8 cellular contexts compared by ENCODE assay signal in genomic region chr2:37344453-37345361, GRCh38. TPM values are rescaled to one million over a fixed set of nuclear protein-coding genes. Genes with fewer than 3 reads are reported as not detected.
DNase-seq lines count a peak whose midpoint lies in the region; ATAC-seq, FAIRE-seq and TF ChIP-seq lines count a peak whose summit lies in the region.

QPCT (plus strand) TSS chr2:37344630; CDS start chr2:37344732, 102 bp downstream.

- H3K27me3 Mint-ChIP-seq in activated B cell treated with CpG ODN at 0.5 μM for 24 hours, result no peaks in the 10 kb centered on the region

- no peaks in the 10 kb centered on the region for H3K36me3 Mint-ChIP-seq in activated B cell treated with CpG ODN at 0.5 μM for 24 hours (ENCODE audit: low read depth)

- peak; percentile 80 for FAIRE-seq in HTR-8/SVneo (lab: Jason Lieb, UNC)

- H3K4me3 Mint-ChIP-seq in activated B cell treated with CpG ODN at 0.5 μM for 24 hours, result peak within 1 kb of the TSS; percentile 85

- peak within 1 kb of the TSS; percentile 49; the same call in 1 of the 2 replicates for H3K4me3 ChIP-seq in GM08714 (ENCODE audit: low read length)

- POLR2A ChIA-PET in activated B cell treated with CpG ODN at 0.5 μM for 24 hours (lab: Charles Lee), result interaction anchor here (1.0 kb wide), 1 partner anchor 21 kb away, joined by 3 read pairs; no protein-coding TSS in a partner anchor

- CTCF ChIA-PET in activated B cell treated with CpG ODN at 0.5 μM for 24 hours (lab: Charles Lee), result interaction anchor here (0.5 to 0.6 kb wide), 2 partner anchors 14 to 52 kb away, joined by 3 to 4 read pairs; no protein-coding TSS in a partner anchor

- intact Hi-C loops in activated B cell treated with CpG ODN at 0.5 μM for 24 hours (cut with micrococcal nuclease), result loop anchor here (2.0 to 5.0 kb wide), 3 partner anchors 20 to 46 kb away; partner anchors contain the start of gene PRKD3

- no peak for TF ChIP-seq CTCF in activated B cell treated with CpG ODN at 0.5 μM for 24 hours (IDR thresholded peaks at IDR 0.05)

- H3K9me3 Mint-ChIP-seq in activated B cell treated with CpG ODN at 0.5 μM for 24 hours, result no peaks in the 10 kb centered on the region

- H3K4me1 Mint-ChIP-seq in activated B cell treated with CpG ODN at 0.5 μM for 24 hours, result peaks cover 21% of the 10 kb centered on the region

- DNase-seq in HTR-8/SVneo (ENCODE audit: insufficient read length, low spot score), result peak; percentile 89
- DNase-seq in activated B cell treated with CpG ODN at 0.5 μM for 24 hours, result peak; percentile 53
- DNase-seq in cerebellum (ENCODE audit: low spot score), result no peak
- peak; percentile 52 for DNase-seq in left lobe of liver (ENCODE audit: low spot score)
- peak; percentile 58 for DNase-seq in stimulated activated CD8-positive, alpha-beta memory T cell treated with anti-CD3 and anti-CD28 coated beads, Interleukin-12 subunit alpha, Interleukin-12 subunit beta, amount 100 ng/mL, for 1 hour (ENCODE audit: low read depth)
- no peak for DNase-seq in middle frontal gyrus (ENCODE audit: extremely low spot score, low spot score)
- no peak for DNase-seq in NCI-H446 treated with DMSO at 0.1 percent for 48 hours (lab: John Stamatoyannopoulos, UW)

- peak within 1 kb of the TSS; percentile 30 for H3K27ac Mint-ChIP-seq in activated B cell treated with CpG ODN at 0.5 μM for 24 hours

- ATAC-seq in activated B cell treated with CpG ODN at 0.5 μM for 24 hours (ENCODE audit: low read depth) (peak; percentile 75), left lobe of liver (peak; percentile 76)

RNA-seq across cellular contexts. Expression of gene QPCT, which starts in this region (rescaled TPM):
- total RNA-seq in activated B cell treated with CpG ODN at 0.5 μM for 24 hours (1.9 and 2.1 TPM in 2 replicates), cerebellum (16.5 TPM), left lobe of liver (0.65 TPM)

Comparison
In these comparisons a context has a peak if more than half of its experiments do, and no peak if none do; other contexts are left out.
1. Peak in DNase-seq and ATAC-seq in left lobe of liver; RNA of the gene not detected or under 1 TPM.
2. DNase-seq: peak in HTR-8/SVneo (single experiment), activated B cell treated with CpG ODN at 0.5 μM for 24 hours (single experiment) and stimulated activated CD8-positive, alpha-beta memory T cell treated with anti-CD3 and anti-CD28 coated beads, Interleukin-12 subunit alpha, Interleukin-12 subunit beta, amount 100 ng/mL, for 1 hour (single experiment); none in cerebellum (single experiment), middle frontal gyrus (single experiment) and NCI-H446 treated with DMSO at 0.1 percent for 48 hours (single experiment).